Comparison of ENCODE assay signal across 30 cellular contexts in the genomic region with DNA sequence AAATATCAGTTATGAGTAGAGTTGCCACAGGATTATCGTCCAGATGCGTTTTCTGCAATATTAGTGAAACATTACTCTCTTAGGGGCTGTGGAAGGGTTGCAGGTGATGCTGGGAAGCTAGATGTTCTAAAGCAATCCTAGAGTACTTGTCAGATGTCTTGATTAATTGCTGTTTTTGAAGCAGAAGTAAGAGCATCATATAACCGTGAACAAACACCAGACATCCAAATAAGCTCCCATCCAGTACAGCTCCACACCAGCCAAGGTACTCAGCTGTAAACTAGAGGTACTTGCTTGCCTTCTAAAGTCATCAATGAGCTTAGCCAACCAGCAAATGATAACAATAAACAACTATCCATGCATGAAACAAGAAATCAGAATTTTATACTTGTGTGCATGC.
DNase-seq lines count a peak whose midpoint lies in the region; ATAC-seq, FAIRE-seq and TF ChIP-seq lines count a peak whose summit lies in the region.
"Had no signal": no experiment of that assay in that cellular context is flagged by ENCODE, and none has a peak within 500 bp of the region (broad histone marks: within the 10 kb centered on the region; RNA-seq: fewer than 3 reads in every experiment).

No MANE protein-coding gene starts in this region.

- no peak for TF ChIP-seq CTCF in body of pancreas (IDR thresholded peaks at IDR 0.05)

- no peak for TF ChIP-seq POLR2A in body of pancreas (IDR thresholded peaks at IDR 0.05)

- no peaks in the 10 kb centered on the region for H3K4me1 ChIP-seq in body of pancreas
- H3K4me1 ChIP-seq: ascending aorta, esophagus muscularis mucosa had no signal

- no peaks in the 10 kb centered on the region for H3K27me3 Mint-ChIP-seq in effector memory CD8-positive, alpha-beta T cell
- H3K27me3 Mint-ChIP-seq: activated naive CD8-positive, alpha-beta T cell treated with anti-CD3 and anti-CD28 coated beads, Interleukin-2, amount 10 ng/mL, durations not matched to agents 7 days and 5 days had no signal

- peak; percentile 38 for ATAC-seq in body of pancreas
- ATAC-seq in effector memory CD8-positive, alpha-beta T cell (replicated peaks): no peak
- ATAC-seq: foreskin keratinocyte; heart left ventricle; lower lobe of right lung; naive thymus-derived CD8-positive, alpha-beta T cell; stimulated activated naive CD8-positive, alpha-beta T cell treated with anti-CD3 and anti-CD28 coated beads, Interleukin-15, Interleukin-2, amounts not matched to agents 100 U/mL and 50 U/mL, for 24 hours had no signal

- WGBS in body of pancreas, 2 donors: 69 to 77% methylated on average over 3 of the region's 3 CpGs

- no peak overlapping the region for H3K27ac Mint-ChIP-seq in effector memory CD8-positive, alpha-beta T cell
- H3K27ac Mint-ChIP-seq: activated naive CD8-positive, alpha-beta T cell treated with anti-CD3 and anti-CD28 coated beads, Interleukin-2, amount 10 ng/mL, durations not matched to agents 7 days and 5 days; naive thymus-derived CD8-positive, alpha-beta T cell had no signal

- no peak overlapping the region for H3K27ac ChIP-seq in body of pancreas
- H3K27ac ChIP-seq: ascending aorta, C4-2B, esophagus muscularis mucosa, foreskin keratinocyte, heart left ventricle, KMS-11, lower lobe of right lung, ovary, SK-N-MC, thoracic aorta had no signal

- no peaks in the 10 kb centered on the region for H3K27me3 ChIP-seq in body of pancreas
- H3K27me3 ChIP-seq: ascending aorta, esophagus muscularis mucosa, foreskin keratinocyte, heart left ventricle, ovary had no signal

- FAIRE-seq in GM18507 (lab: Jason Lieb, UNC): peak; percentile 15
- FAIRE-seq: H54, HTR-8/SVneo, urothelium cell line had no signal

- peak; percentile 38 for DNase-seq in DMS79 (lab: John Stamatoyannopoulos, UW)
- DNase-seq in GM18507 (ENCODE audit: extremely low spot score, insufficient read length, low read depth): no peak
- DNase-seq in NCI-H2171 (lab: John Stamatoyannopoulos, UW): peak; percentile 4
- DNase-seq in body of pancreas: no peak
- no peak for DNase-seq in effector memory CD8-positive, alpha-beta T cell
- no peak for DNase-seq in activated T-cell treated with anti-CD3 and anti-CD28 coated beads, Interleukin-2, amount 50 U/mL, for 1 hour
- DNase-seq in cerebellum (ENCODE audit: low spot score): no peak
- DNase-seq: activated effector memory CD4-positive, alpha-beta T cell treated with anti-CD3 and anti-CD28 coated beads, Interleukin-2, amount 50 U/mL, for 16 hours; activated naive CD8-positive, alpha-beta T cell treated with anti-CD3 and anti-CD28 coated beads, Interleukin-2, amount 10 ng/mL, durations not matched to agents 7 days and 5 days; activated T-cell treated with anti-CD3 and anti-CD28 coated beads for 4 hours; Calu3; caudate nucleus; foreskin keratinocyte; heart left ventricle; lower lobe of right lung; MM.1S; naive thymus-derived CD8-positive, alpha-beta T cell; NCI-H1930; ovary; stimulated activated naive CD8-positive, alpha-beta T cell treated with anti-CD3 and anti-CD28 coated beads, Interleukin-15, Interleukin-2, amounts not matched to agents 100 U/mL and 50 U/mL, for 24 hours; T-helper 2 cell had no signal

- no peaks in the 10 kb centered on the region for H3K36me3 ChIP-seq in body of pancreas (replicated peaks in 1 of 2; ENCODE audit: insufficient read depth in 1 of 2, low read depth in 2 of 2)
- H3K36me3 ChIP-seq: ascending aorta, esophagus muscularis mucosa, heart left ventricle, lower lobe of right lung, ovary, thoracic aorta had no signal

- intact Hi-C loops in body of pancreas (cut with DNase I): no loop called here

- no peak overlapping the region for H3K4me3 ChIP-seq in body of pancreas
- H3K4me3 ChIP-seq: ascending aorta, esophagus muscularis mucosa, heart left ventricle, lower lobe of right lung, ovary, SK-N-MC, thoracic aorta had no signal

- peaks cover 0 to 1% of the 10 kb centered on the region in 2 donors for H3K4me1 Mint-ChIP-seq in effector memory CD8-positive, alpha-beta T cell (ENCODE audit: low read depth in 2 of 2)
- H3K4me1 Mint-ChIP-seq: activated naive CD8-positive, alpha-beta T cell treated with anti-CD3 and anti-CD28 coated beads, Interleukin-2, amount 10 ng/mL, durations not matched to agents 7 days and 5 days had no signal

- no peaks in the 10 kb centered on the region for H3K36me3 Mint-ChIP-seq in effector memory CD8-positive, alpha-beta T cell (ENCODE audit: insufficient read depth)

- no peaks in the 10 kb centered on the region for H3K9me3 Mint-ChIP-seq in effector memory CD8-positive, alpha-beta T cell
- H3K9me3 Mint-ChIP-seq: activated naive CD8-positive, alpha-beta T cell treated with anti-CD3 and anti-CD28 coated beads, Interleukin-2, amount 10 ng/mL, durations not matched to agents 7 days and 5 days; naive thymus-derived CD8-positive, alpha-beta T cell had no signal

- H3K4me3 Mint-ChIP-seq in effector memory CD8-positive, alpha-beta T cell: no peak overlapping the region
- H3K4me3 Mint-ChIP-seq: activated naive CD8-positive, alpha-beta T cell treated with anti-CD3 and anti-CD28 coated beads, Interleukin-2, amount 10 ng/mL, durations not matched to agents 7 days and 5 days; naive thymus-derived CD8-positive, alpha-beta T cell had no signal

- H3K9me3 ChIP-seq in body of pancreas: no peaks in the 10 kb centered on the region
- H3K9me3 ChIP-seq: ascending aorta, esophagus muscularis mucosa, heart left ventricle, lower lobe of right lung, ovary, thoracic aorta had no signal

Comparison
In these comparisons a context has a peak if more than half of its experiments do, and no peak if none do; other contexts are left out.
1. DNase-seq: peak in DMS79 (single experiment) and NCI-H2171 (single experiment); none in GM18507 (single experiment), body of pancreas (0 of 4), effector memory CD8-positive, alpha-beta T cell (0 of 3), activated T-cell treated with anti-CD3 and anti-CD28 coated beads, Interleukin-2, amount 50 U/mL, for 1 hour (single experiment) and cerebellum (single experiment).